ENCODE assay signal across 13 cellular contexts in genomic region chr7:158781976-158782637, GRCh38. TPM values are rescaled to one million over a fixed set of nuclear protein-coding genes. Genes with fewer than 3 reads are reported as not detected.
DNase-seq lines count a peak whose midpoint lies in the region; ATAC-seq, FAIRE-seq and TF ChIP-seq lines count a peak whose summit lies in the region.
"Had no signal": no experiment of that assay in that cellular context is flagged by ENCODE, and none has a peak within 500 bp of the region (broad histone marks: within the 10 kb centered on the region; RNA-seq: fewer than 3 reads in every experiment).

No MANE protein-coding gene starts in this region.

- H3K79me1 ChIP-seq in H1 (ENCODE audit: low read depth, low read length), result no peaks in the 10 kb centered on the region

- H3K9ac ChIP-seq in astrocyte (ENCODE audit: low read length) (no peak overlapping the region), H1 (replicated peaks in 1 of 4; ENCODE audit: extremely low read depth in 1 of 4, low read depth in 3 of 4, low read length in 3 of 4) (no peak overlapping the region)
- H3K9ac ChIP-seq: BLaER1 had no signal

- H3K4me2 ChIP-seq in astrocyte (ENCODE audit: low read length) (no peak overlapping the region), H1 (ENCODE audit: insufficient read depth in 1 of 2, low read depth in 2 of 2, low read length in 2 of 2) (no peak overlapping the region)

- H3K4me1 Mint-ChIP-seq in astrocyte (ENCODE audit: low read depth, unreplicated experiment), result peaks cover 5% of the 10 kb centered on the region
- peaks cover 1 to 19% (median 15%) of the 10 kb centered on the region in 4 donors for H3K4me1 Mint-ChIP-seq in naive thymus-derived CD8-positive, alpha-beta T cell

- H2BK15ac ChIP-seq in H1 (ENCODE audit: low read length), result 0 out of 2 replicates have a peak overlapping the region, but pooled peaks have one; percentile 22

- peaks cover 6% of the 10 kb centered on the region for H3K36me3 Mint-ChIP-seq in astrocyte (ENCODE audit: low read depth, unreplicated experiment)
- peaks cover 5 to 28% (median 5%) of the 10 kb centered on the region in 3 donors for H3K36me3 Mint-ChIP-seq in naive thymus-derived CD8-positive, alpha-beta T cell

- H4K5ac ChIP-seq in H1 (ENCODE audit: insufficient read length, low read depth, low read length), result no peak overlapping the region

- H2AFZ ChIP-seq in astrocyte (ENCODE audit: low read depth, low read length) (no peak overlapping the region), H1 (ENCODE audit: low read length) (no peak overlapping the region)

- intact Hi-C loops in psoas muscle (cut with DNase I), result loop anchor here (2.0 to 10.0 kb wide), 5 partner anchors 35 to 195 kb away; partner anchors contain the start of gene ESYT2 (in 1 of the 2)

- CTCF ChIA-PET in H1 (lab: Charles Lee; ENCODE audit: partially characterized antibody), result interaction anchor here (0.6 to 2.4 kb wide), 5 partner anchors 45 to 415 kb away, joined by 3 to 8 read pairs (median 3); no protein-coding TSS in a partner anchor

- no peak for TF ChIP-seq RAD21 in H1 (IDR thresholded peaks at IDR 0.05 in 1 of 2, conservative IDR thresholded peaks at IDR 0.05 in 1 of 2; ENCODE audit: low read depth in 2 of 2, low read length in 2 of 2)

- H3K27ac Mint-ChIP-seq in astrocyte (ENCODE audit: unreplicated experiment), result no peak overlapping the region
- H3K27ac Mint-ChIP-seq in naive thymus-derived CD8-positive, alpha-beta T cell, result no peak overlapping the region

- H3K27ac ChIP-seq in astrocyte (ENCODE audit: low read depth, low read length), result no peak overlapping the region
- H3K27ac ChIP-seq in H1 (ENCODE audit: low read depth, low read length), result no peak overlapping the region
- H3K27ac ChIP-seq in psoas muscle, result peak overlapping the region; percentile 71
- peak overlapping the region in 3 of 4 donors; percentile 10 to 75 (median 17) for H3K27ac ChIP-seq in tibial nerve

- TF ChIP-seq EP300 in H1 (IDR thresholded peaks at IDR 0.05; ENCODE audit: borderline replicate concordance in 1 of 2, low read depth in 2 of 2, low read length in 2 of 2) (no peak), tibial nerve (IDR thresholded peaks at IDR 0.05) (no peak)

- no peaks in the 10 kb centered on the region for H3K79me2 ChIP-seq in astrocyte (ENCODE audit: insufficient read depth, low read length)
- H3K79me2 ChIP-seq in H1 (ENCODE audit: control insufficient read depth in 1 of 2, insufficient read depth in 2 of 2, low read length in 2 of 2), result no peaks in the 10 kb centered on the region

- no peak overlapping the region for H2BK120ac ChIP-seq in H1 (replicated peaks; ENCODE audit: low read depth, low read length)

- H3K9me3 ChIP-seq in astrocyte (ENCODE audit: insufficient read depth, low read depth, low read length), result no peaks in the 10 kb centered on the region
- H3K9me3 ChIP-seq in H1 (ENCODE audit: insufficient read depth in 2 of 2, low read depth in 1 of 2, low read length in 1 of 2), result peaks cover 12 to 17% of the 10 kb centered on the region in 2 experiments
- no peaks in the 10 kb centered on the region for H3K9me3 ChIP-seq in psoas muscle
- H3K9me3 ChIP-seq in tibial nerve, result no peaks in the 10 kb centered on the region
- no peaks in the 10 kb centered on the region for H3K9me3 ChIP-seq in MG63
- H3K9me3 ChIP-seq: BLaER1 had no signal

- H2BK20ac ChIP-seq in H1 (ENCODE audit: low read length), result no peak overlapping the region

- no peak overlapping the region for H2BK12ac ChIP-seq in H1 (ENCODE audit: low read depth, low read length)

- no peaks in the 10 kb centered on the region; the same call in 1 of the 2 replicates for H3K23me2 ChIP-seq in H1 (ENCODE audit: low read depth, low read length)

- H3K14ac ChIP-seq in H1 (ENCODE audit: insufficient read length), result no peak overlapping the region

- FAIRE-seq in astrocyte (lab: Jason Lieb, UNC), result peak; percentile 72
- FAIRE-seq in H1 (lab: Jason Lieb, UNC), result no peak

- H4K20me1 ChIP-seq in astrocyte (ENCODE audit: insufficient read depth, low read length), result peaks cover 34% of the 10 kb centered on the region
- peaks cover 0 to 3% of the 10 kb centered on the region in 2 experiments for H4K20me1 ChIP-seq in H1 (replicated peaks in 1 of 2; ENCODE audit: control insufficient read depth in 1 of 2, insufficient read depth in 2 of 2, low read length in 2 of 2)

- H3K4me3 ChIP-seq in astrocyte (ENCODE audit: insufficient read depth, low read depth, low read length) (no peak overlapping the region), H1 (ENCODE audit: extremely low read depth in 1 of 4, insufficient read depth in 2 of 4, low read depth in 3 of 4, low read length in 4 of 4) (no peak overlapping the region), psoas muscle (peak overlapping the region; percentile 24), tibial nerve (no peak overlapping the region), MG63 (no peak overlapping the region)
- H3K4me3 ChIP-seq: BLaER1 had no signal

- H3K36me3 ChIP-seq in astrocyte (ENCODE audit: insufficient read depth, low read length) (peaks cover 24% of the 10 kb centered on the region), H1 (ENCODE audit: control insufficient read depth in 2 of 4, insufficient read depth in 4 of 4, low read length in 3 of 4) (peaks cover 3 to 30% (median 24%) of the 10 kb centered on the region in 4 experiments; a peak in 7 of 8 replicates), psoas muscle (ENCODE audit: insufficient read depth in 1 of 2, low read depth in 1 of 2) (peaks cover 0 to 56% of the 10 kb centered on the region in 2 donors), tibial nerve (peaks cover 0 to 45% (median 3%) of the 10 kb centered on the region in 3 donors), MG63 (peaks cover 11% of the 10 kb centered on the region)

- POLR2A ChIA-PET in H1 (lab: Charles Lee; ENCODE audit: partially characterized antibody), result no interaction called here
- POLR2A ChIA-PET in naive thymus-derived CD8-positive, alpha-beta T cell (lab: Charles Lee), result interaction anchor here (2.4 to 2.6 kb wide), 2 partner anchors 41 to 47 kb away, joined by 10 read pairs; partner anchors contain the start of gene ESYT2

- H3K4me3 Mint-ChIP-seq in astrocyte (ENCODE audit: unreplicated experiment), result no peak overlapping the region
- H3K4me3 Mint-ChIP-seq in naive thymus-derived CD8-positive, alpha-beta T cell, result no peak overlapping the region

- no peak overlapping the region; the same call in 1 of the 2 replicates for H2AK5ac ChIP-seq in H1 (ENCODE audit: low read depth, low read length)

- DNase-seq in astrocyte (ENCODE audit: low read depth) (no peak), H1 (ENCODE audit: low read depth in 1 of 2, low spot score in 2 of 2) (peak in 1 of 2 experiments; percentile 8), psoas muscle (no peak), tibial nerve (ENCODE audit: low spot score in 2 of 2) (no peak), MG63 (no peak), AG08396 (ENCODE audit: low spot score) (no peak)
- DNase-seq in naive thymus-derived CD8-positive, alpha-beta T cell, result no peak
- DNase-seq: GF-D8, GOT3, MM.1S, NCI-H1105 treated with DMSO at 0.1 percent for 48 hours, NCI-H187 treated with DMSO at 0.1 percent for 48 hours had no signal

- no peaks in the 10 kb centered on the region for H3K9me3 Mint-ChIP-seq in astrocyte (ENCODE audit: unreplicated experiment)
- H3K9me3 Mint-ChIP-seq in naive thymus-derived CD8-positive, alpha-beta T cell, result no peaks in the 10 kb centered on the region

- TF ChIP-seq POLR2A in H1 (IDR thresholded peaks at IDR 0.05; ENCODE audit: control extremely low read depth in 1 of 2, low read depth in 2 of 2, low read length in 2 of 2) (no peak), tibial nerve (IDR thresholded peaks at IDR 0.05) (no peak)

- H3K23ac ChIP-seq in H1 (ENCODE audit: insufficient read length), result no peak overlapping the region

- H3K4me1 ChIP-seq in astrocyte (ENCODE audit: insufficient read depth, low read length) (no peaks in the 10 kb centered on the region), H1 (replicated peaks in 1 of 4; ENCODE audit: control insufficient read depth in 3 of 4, insufficient read depth in 4 of 4, low read length in 3 of 4) (no peaks in the 10 kb centered on the region), psoas muscle (peaks cover 25% of the 10 kb centered on the region), tibial nerve (peaks cover 0 to 24% (median 0%) of the 10 kb centered on the region in 4 donors)

- ATAC-seq in psoas muscle, result peak in 1 of 4 donors; percentile 9
- ATAC-seq in naive thymus-derived CD8-positive, alpha-beta T cell, result no peak

- TF ChIP-seq CTCF in astrocyte (IDR thresholded peaks at IDR 0.05; ENCODE audit: insufficient read depth, low read depth, low read length), result no peak
- no peak for TF ChIP-seq CTCF in H1 (IDR thresholded peaks at IDR 0.05; ENCODE audit: control extremely low read depth in 1 of 3, insufficient read depth in 1 of 3, low read depth in 1 of 3, low read length in 3 of 3)
- no peak for TF ChIP-seq CTCF in psoas muscle (IDR thresholded peaks at IDR 0.05)
- TF ChIP-seq CTCF in tibial nerve (IDR thresholded peaks at IDR 0.05), result no peak

- no peak overlapping the region for H3K18ac ChIP-seq in H1 (ENCODE audit: extremely low read depth, low read length)

- 87 to 98% methylated on average over 14 to 17 of the region's 17 CpGs for WGBS in H1 (ENCODE audit: extremely low coverage in 1 of 2, insufficient coverage in 1 of 2, insufficient read length in 1 of 2, insufficient replicate concordance in 2 of 2, low coverage in 1 of 2, low lambda C conversion rate in 2 of 2, missing lambda C conversion rate in 1 of 2), 2 experiments
- WGBS in psoas muscle, 3 donors, result 87 to 92% (median 87%) methylated on average over 17 of the region's 17 CpGs
- 89 to 91% methylated on average over 17 of the region's 17 CpGs for WGBS in tibial nerve, 2 donors

- no peak overlapping the region for H4K8ac ChIP-seq in H1 (ENCODE audit: extremely low read depth, insufficient read depth, low read length)

- H3K27me3 ChIP-seq in astrocyte (ENCODE audit: insufficient read depth, low read length), result no peaks in the 10 kb centered on the region
- H3K27me3 ChIP-seq in H1 (replicated peaks in 1 of 4; ENCODE audit: control insufficient read depth in 3 of 4, extremely low read depth in 1 of 4, insufficient read depth in 3 of 4, low read length in 3 of 4), result no peaks in the 10 kb centered on the region
- H3K27me3 ChIP-seq in psoas muscle (ENCODE audit: insufficient read depth in 3 of 3, low read length in 2 of 3), result no peaks in the 10 kb centered on the region
- H3K27me3 ChIP-seq in tibial nerve, result no peaks in the 10 kb centered on the region
- H3K27me3 ChIP-seq in MG63, result no peaks in the 10 kb centered on the region
- H3K27me3 ChIP-seq: BLaER1 had no signal

- H3K4ac ChIP-seq in H1 (replicated peaks; ENCODE audit: insufficient read length, low read depth, low read length), result no peak overlapping the region

- no peak overlapping the region for H4K91ac ChIP-seq in H1 (replicated peaks; ENCODE audit: insufficient read length, low read length)

- H3K56ac ChIP-seq in H1 (replicated peaks; ENCODE audit: insufficient read length, low read depth, low read length), result no peak overlapping the region

- H2BK5ac ChIP-seq in H1 (ENCODE audit: low read depth, low read length), result no peak overlapping the region

- H3K27me3 Mint-ChIP-seq in astrocyte (ENCODE audit: low read depth, unreplicated experiment), result no peaks in the 10 kb centered on the region
- H3K27me3 Mint-ChIP-seq in naive thymus-derived CD8-positive, alpha-beta T cell, result no peaks in the 10 kb centered on the region

RNA-seq across cellular contexts. Expression of gene ESYT2, which starts 47.2 kb away (rescaled TPM):
- 56.1 and 60.9 TPM in 2 replicates for total RNA-seq in astrocyte
- 36.5 and 37.5 TPM in 2 replicates for total RNA-seq in H1 (2021; fragmentation: NEBNext Ultra II Directional; extraction: Animal tissue kit (Norgen Biotek cat#: 25700))
- 19.3 and 27.0 TPM in 2 replicates for polyA plus RNA-seq in H1 (2011; rRNA removed)
- 27.8 TPM for polyA plus RNA-seq in H1 (2011; cell fraction: cytosol; rRNA removed)
- 39.1 TPM for polyA plus RNA-seq in H1 (2011; cell fraction: nucleus; rRNA removed)
- 26.5 to 35.1 TPM (median 27.7 TPM) in 4 replicates for polyA plus RNA-seq in H1 (2012, experiment 1 of 2)
- 6.7 TPM for polyA plus RNA-seq in H1 (2012, experiment 2 of 2)
- polyA plus RNA-seq in H1 (2013, experiment 1 of 2), result 28.8 TPM
- polyA plus RNA-seq in H1 (2013, experiment 2 of 2), result 31.5 TPM
- polyA minus RNA-seq in H1 (2011; rRNA and poly(A)+ RNA removed), result 42.9 and 63.2 TPM in 2 replicates
- polyA minus RNA-seq in H1 (2011; cell fraction: cytosol; rRNA and poly(A)+ RNA removed), result 34.9 TPM
- 36.6 TPM for polyA minus RNA-seq in H1 (2011; cell fraction: nucleus; rRNA and poly(A)+ RNA removed)
- 10 to 100 TPM; 35.9 to 63.4 (median 54.1) TPM for total RNA-seq in psoas muscle
- polyA plus RNA-seq in psoas muscle, result 10 to 100 TPM; 27.5 to 44.0 (median 28.5) TPM
- total RNA-seq in tibial nerve, result 100 to 1,000 TPM in 3 of 4 donors, 10 to 100 TPM in 1; 91.0 to 124 (median 114) TPM
- total RNA-seq in MG63 (2014; rRNA removed; shearing (Covaris generic); ENCODE audit: low replicate concordance), result 38.2 and 108 TPM in 2 replicates
- total RNA-seq in naive thymus-derived CD8-positive, alpha-beta T cell, result 100 to 1,000 TPM; 101 to 105 TPM
- polyA plus RNA-seq in naive thymus-derived CD8-positive, alpha-beta T cell, result 10 to 100 TPM; 58.6 to 93.3 (median 79.8) TPM

Comparison
In these comparisons a context has a peak if more than half of its experiments do, and no peak if none do; other contexts are left out.
1. H3K27ac ChIP-seq: peak in psoas muscle (single experiment) and tibial nerve (3 of 4); none in astrocyte (single experiment) and H1 (single experiment).